ENCODE assay signal across 13 cellular contexts in genomic region chr12:49049566-49050224, GRCh38. TPM values are rescaled to one million over a fixed set of nuclear protein-coding genes. Genes with fewer than 3 reads are reported as not detected.
DNase-seq lines count a peak whose midpoint lies in the region; ATAC-seq and TF ChIP-seq lines count a peak whose summit lies in the region.
"Had no signal": no experiment of that assay in that cellular context is flagged by ENCODE, and none has a peak within 500 bp of the region (broad histone marks: within the 10 kb centered on the region; RNA-seq: fewer than 3 reads in every experiment).

No MANE protein-coding gene starts in this region.

- H3K27me3 Mint-ChIP-seq in MCF 10A (ENCODE audit: insufficient read depth, unreplicated experiment) = no peaks in the 10 kb centered on the region

- H3K4me3 ChIP-seq in breast epithelium = no peak overlapping the region
- H3K4me3 ChIP-seq: heart right ventricle, left lung had no signal

- H3K27me3 ChIP-seq in breast epithelium = no peaks in the 10 kb centered on the region
- H3K27me3 ChIP-seq in foreskin keratinocyte = no peaks in the 10 kb centered on the region
- H3K27me3 ChIP-seq: heart right ventricle, left lung had no signal

- peak overlapping the region; percentile 49 for H3K27ac Mint-ChIP-seq in MCF 10A (ENCODE audit: low read depth, unreplicated experiment)
- H3K27ac Mint-ChIP-seq in stimulated activated effector memory CD8-positive, alpha-beta T cell treated with anti-CD3 and anti-CD28 coated beads, Interleukin-12 subunit alpha, Interleukin-12 subunit beta, amount 100 ng/mL, for 72 hours = peak overlapping the region; percentile 43

- no peaks in the 10 kb centered on the region for H3K9me3 ChIP-seq in breast epithelium
- H3K9me3 ChIP-seq: heart right ventricle, left lung had no signal

- POLR2A ChIA-PET in MCF 10A (lab: Yijun Ruan, JAX) (no interaction called here), GM10248 (lab: Yijun Ruan, JAX) (no interaction called here)

- intact Hi-C loops in MCF 10A (cut with micrococcal nuclease) (no loop called here), breast epithelium (cut with DNase I; ENCODE audit: low total_unique reads) (no loop called here), left ventricle myocardium superior (cut with micrococcal nuclease) (no loop called here)

- TF ChIP-seq POLR2A in breast epithelium (IDR thresholded peaks at IDR 0.05) = no peak

- H3K4me1 ChIP-seq in breast epithelium (no peaks in the 10 kb centered on the region), foreskin keratinocyte (no peaks in the 10 kb centered on the region)

- peaks cover 8% of the 10 kb centered on the region for H3K4me1 Mint-ChIP-seq in MCF 10A (ENCODE audit: insufficient read depth, unreplicated experiment)
- peaks cover 32% of the 10 kb centered on the region for H3K4me1 Mint-ChIP-seq in stimulated activated effector memory CD8-positive, alpha-beta T cell treated with anti-CD3 and anti-CD28 coated beads, Interleukin-12 subunit alpha, Interleukin-12 subunit beta, amount 100 ng/mL, for 72 hours

- peaks cover 35% of the 10 kb centered on the region for H3K36me3 ChIP-seq in breast epithelium

- ATAC-seq in foreskin keratinocyte = peak; percentile 68
- ATAC-seq in stimulated activated effector memory CD8-positive, alpha-beta T cell treated with anti-CD3 and anti-CD28 coated beads, Interleukin-12 subunit alpha, Interleukin-12 subunit beta, amount 100 ng/mL, for 72 hours = no peak
- no peak for ATAC-seq in left ventricle myocardium superior
- ATAC-seq: left lung had no signal

- BruUV-seq in MCF 10A (replicated peaks; lab: Mats Ljungman, UMichigan) = TSS peak; percentile 18

- DNase-seq in MCF 10A (ENCODE audit: unreplicated experiment) (peak; percentile 50), breast epithelium (ENCODE audit: low spot score in 2 of 2) (no peak), amniotic epithelial cell (ENCODE audit: low read depth) (peak; percentile 72), foreskin keratinocyte (peak in 1 of 2 donors; percentile 43), left ventricle myocardium superior (no peak), GM10248 (ENCODE audit: extremely low spot score) (no peak)
- DNase-seq in stimulated activated effector memory CD8-positive, alpha-beta T cell treated with anti-CD3 and anti-CD28 coated beads, Interleukin-12 subunit alpha, Interleukin-12 subunit beta, amount 100 ng/mL, for 72 hours (ENCODE audit: low spot score in 2 of 2) = no peak
- no peak for DNase-seq in NK-92 treated with Interleukin-12 subunit alpha and Interleukin-12 subunit beta, amount 100 ng/mL, for 24 hours (lab: John Stamatoyannopoulos, UW)
- DNase-seq: DMS 273 treated with DMSO at 0.1 percent for 48 hours; effector CD4-positive, alpha-beta T cell; heart right ventricle; left lung had no signal

- no peak overlapping the region for H3K4me3 Mint-ChIP-seq in MCF 10A (ENCODE audit: unreplicated experiment)
- H3K4me3 Mint-ChIP-seq in stimulated activated effector memory CD8-positive, alpha-beta T cell treated with anti-CD3 and anti-CD28 coated beads, Interleukin-12 subunit alpha, Interleukin-12 subunit beta, amount 100 ng/mL, for 72 hours = no peak overlapping the region

- CTCF ChIA-PET in MCF 10A (lab: Yijun Ruan, JAX) = no interaction called here
- CTCF ChIA-PET in GM10248 (lab: Yijun Ruan, JAX) = interaction anchor here (1.1 to 2.2 kb wide), 2 partner anchors 12 to 14 kb away, joined by 3 to 6 read pairs; no protein-coding TSS in a partner anchor

- H3K9me3 Mint-ChIP-seq in MCF 10A (ENCODE audit: unreplicated experiment) = no peaks in the 10 kb centered on the region
- no peaks in the 10 kb centered on the region for H3K9me3 Mint-ChIP-seq in stimulated activated effector memory CD8-positive, alpha-beta T cell treated with anti-CD3 and anti-CD28 coated beads, Interleukin-12 subunit alpha, Interleukin-12 subunit beta, amount 100 ng/mL, for 72 hours

- H3K27ac ChIP-seq in breast epithelium = no peak overlapping the region
- no peak overlapping the region for H3K27ac ChIP-seq in foreskin keratinocyte
- H3K27ac ChIP-seq: 22Rv1, heart right ventricle, left lung had no signal

- no peak for TF ChIP-seq CTCF in MCF 10A (IDR thresholded peaks at IDR 0.05; ENCODE audit: unreplicated experiment)
- TF ChIP-seq CTCF in breast epithelium (IDR thresholded peaks at IDR 0.05) = no peak
- no peak for TF ChIP-seq CTCF in foreskin keratinocyte (conservative IDR thresholded peaks at IDR 0.05)
- TF ChIP-seq CTCF in GM10248 (IDR thresholded peaks at IDR 0.05; ENCODE audit: control extremely low read depth, extremely low read depth, low read depth, missing control alignments) = no peak

- peaks cover 90% of the 10 kb centered on the region for H3K36me3 Mint-ChIP-seq in MCF 10A (ENCODE audit: insufficient read depth, unreplicated experiment)
- peaks cover 100% of the 10 kb centered on the region for H3K36me3 Mint-ChIP-seq in stimulated activated effector memory CD8-positive, alpha-beta T cell treated with anti-CD3 and anti-CD28 coated beads, Interleukin-12 subunit alpha, Interleukin-12 subunit beta, amount 100 ng/mL, for 72 hours

RNA-seq across cellular contexts. Expression of gene KMT2D, which starts 10.9 kb away (rescaled TPM):
- total RNA-seq in MCF 10A (2022) (76.9 and 92.5 TPM in 2 replicates), breast epithelium (10 to 100 TPM; 35.4 to 51.4 (median 45.9) TPM), foreskin keratinocyte (28.0 and 30.8 TPM in 2 replicates), left ventricle myocardium superior (43.8 TPM)
- 3.3 and 4.8 TPM in 2 replicates for polyA plus RNA-seq in foreskin keratinocyte

RNA-seq across cellular contexts. Expression of gene RHEBL1, which starts 20.1 kb away (rescaled TPM):
- total RNA-seq in MCF 10A (2022) (0.35 and 0.93 TPM in 2 replicates), breast epithelium (1 to 10 TPM in 1 of 3 donors, under 1 TPM in 1, not detected in 1; 0.59 to 1.3 TPM), foreskin keratinocyte (4.8 and 5.9 TPM in 2 replicates), left ventricle myocardium superior (0.32 TPM)
- 6.3 and 7.9 TPM in 2 replicates for polyA plus RNA-seq in foreskin keratinocyte

RNA-seq across cellular contexts. Expression of gene PRKAG1, which starts 31.1 kb away (rescaled TPM):
- 80.3 and 84.6 TPM in 2 replicates for total RNA-seq in MCF 10A (2022)
- 10 to 100 TPM; 50.5 to 84.3 (median 54.0) TPM for total RNA-seq in breast epithelium
- 73.0 and 75.3 TPM in 2 replicates for total RNA-seq in foreskin keratinocyte
- 65.4 and 70.9 TPM in 2 replicates for polyA plus RNA-seq in foreskin keratinocyte
- 78.1 TPM for total RNA-seq in left ventricle myocardium superior

RNA-seq across cellular contexts. Expression of gene DHH, which starts 44.9 kb away (rescaled TPM):
- not detected in 2 replicates for total RNA-seq in MCF 10A (2022)
- total RNA-seq in breast epithelium = 1 to 10 TPM in 2 of 3 donors, under 1 TPM in 1; 0.29 to 1.6 (median 1.4) TPM
- total RNA-seq in foreskin keratinocyte = not detected in 2 replicates
- not detected in 2 replicates for polyA plus RNA-seq in foreskin keratinocyte
- 0.52 TPM for total RNA-seq in left ventricle myocardium superior

RNA-seq across cellular contexts. Expression of gene DDN, which starts 50.5 kb away (rescaled TPM):
- total RNA-seq in MCF 10A (2022) (0.28 and 0.47 TPM in 2 replicates), breast epithelium (under 1 TPM in 2 of 3 donors, not detected in 1; under 0.01 to 0.16 TPM), foreskin keratinocyte (0.34 and 0.56 TPM in 2 replicates), left ventricle myocardium superior (0.77 TPM)
- 0.26 and 0.50 TPM in 2 replicates for polyA plus RNA-seq in foreskin keratinocyte

Comparison
In these comparisons a context has a peak if more than half of its experiments do, and no peak if none do; other contexts are left out.
1. DNase-seq: peak in MCF 10A (single experiment) and amniotic epithelial cell (single experiment); none in breast epithelium (0 of 2), stimulated activated effector memory CD8-positive, alpha-beta T cell treated with anti-CD3 and anti-CD28 coated beads, Interleukin-12 subunit alpha, Interleukin-12 subunit beta, amount 100 ng/mL, for 72 hours (0 of 2), NK-92 treated with Interleukin-12 subunit alpha and Interleukin-12 subunit beta, amount 100 ng/mL, for 24 hours (single experiment), left ventricle myocardium superior (single experiment) and GM10248 (single experiment).